ENCODE assay signal across 8 cellular contexts in the genomic region with DNA sequence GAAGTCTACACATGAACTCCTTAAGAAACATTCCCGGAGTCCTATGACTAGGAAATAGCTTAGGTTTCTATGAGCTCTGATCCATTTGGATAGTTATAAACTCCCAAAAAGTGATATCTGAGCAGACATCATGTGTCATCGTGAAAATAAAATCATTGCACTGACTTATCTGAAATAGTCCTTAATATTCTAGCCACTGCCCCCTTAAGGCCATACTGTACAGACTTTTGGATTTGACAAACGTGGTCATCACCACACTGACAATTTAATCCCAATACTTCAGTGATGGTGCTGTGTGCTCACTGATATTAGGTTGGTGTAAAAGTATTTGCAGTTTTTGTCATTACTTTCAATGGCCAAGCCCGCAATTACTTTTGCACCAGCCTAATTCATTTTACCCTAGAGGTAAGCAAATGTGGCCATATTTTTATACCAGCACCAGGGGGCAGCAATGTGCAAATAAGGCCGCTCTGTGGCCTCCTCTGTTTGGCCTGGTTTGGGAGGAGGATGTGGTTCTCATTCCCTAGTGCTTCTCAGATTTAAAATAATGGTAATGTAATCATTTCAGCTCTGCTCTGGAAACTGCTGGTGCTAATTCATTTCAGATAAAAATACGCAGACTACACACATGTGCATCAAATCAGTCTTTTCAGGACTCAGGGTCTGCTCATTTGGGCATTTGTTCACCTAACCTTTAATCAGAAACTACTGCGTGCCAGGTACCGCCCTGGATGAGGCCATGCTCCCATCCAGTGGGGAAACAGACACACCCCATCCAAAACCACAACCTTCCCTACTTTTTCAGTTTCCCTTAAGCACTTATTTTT.
DNase-seq lines count a peak whose midpoint lies in the region; ATAC-seq and TF ChIP-seq lines count a peak whose summit lies in the region.

No MANE protein-coding gene starts in this region.

- H3K9me3 ChIP-seq in colonic mucosa: no peaks in the 10 kb centered on the region
- no peaks in the 10 kb centered on the region for H3K9me3 ChIP-seq in liver (ENCODE audit: control insufficient read depth in 4 of 4, low read length in 3 of 4)

- H3K27ac ChIP-seq in colonic mucosa: no peak overlapping the region
- no peak overlapping the region for H3K27ac ChIP-seq in liver (ENCODE audit: low read depth in 1 of 2, low read length in 2 of 2)

- H3K9ac ChIP-seq in colonic mucosa (ENCODE audit: low read depth in 2 of 2, low read length in 2 of 2) (no peak overlapping the region), liver (ENCODE audit: low read depth in 1 of 2, low read length in 2 of 2) (no peak overlapping the region)

- intact Hi-C loops in colonic mucosa (cut with DNase I): loop anchor here (5.0 kb wide), 1 partner anchor 226 kb away; no protein-coding TSS in a partner anchor

- ATAC-seq in GM18858 (IDR thresholded peaks at IDR 0.05; ENCODE audit: unreplicated experiment) (peak; percentile 81), HG03066 (IDR thresholded peaks at IDR 0.05; ENCODE audit: low read depth, unreplicated experiment) (peak; percentile 80)

- peak; percentile 74 for DNase-seq in AG08396 (ENCODE audit: low spot score)
- DNase-seq in NCI-H446 (lab: John Stamatoyannopoulos, UW): peak; percentile 41 to 79
- peak; percentile 67 to 81 for DNase-seq in activated CD4-positive, alpha-beta T cell treated with anti-CD3 and anti-CD28 coated beads for 4 hours
- DNase-seq in colonic mucosa: peak; percentile 84
- peak; percentile 41 to 59 (median 44) for DNase-seq in stimulated activated CD4-positive, alpha-beta T cell treated with anti-CD3 and anti-CD28 coated beads, TNF-alpha, amount 100 ng/mL, for 4 hours (ENCODE audit: low read depth in 3 of 3)

- TF ChIP-seq RAD21 in liver (IDR thresholded peaks at IDR 0.05): peak; percentile 88 to 91

- H3K4me3 ChIP-seq in colonic mucosa (no peak overlapping the region), liver (ENCODE audit: low read depth in 1 of 3, low read length in 3 of 3) (no peak overlapping the region)

- no peaks in the 10 kb centered on the region for H3K4me1 ChIP-seq in colonic mucosa
- H3K4me1 ChIP-seq in liver (ENCODE audit: control insufficient read depth in 4 of 4, insufficient read depth in 4 of 4, low read length in 3 of 4): no peaks in the 10 kb centered on the region

- TF ChIP-seq CTCF in colonic mucosa (IDR thresholded peaks at IDR 0.05) (peak; percentile 46), liver (IDR thresholded peaks at IDR 0.05; ENCODE audit: low read depth, low read length, missing input control) (peak; percentile 78)

- H3K36me3 ChIP-seq in colonic mucosa (no peaks in the 10 kb centered on the region), liver (ENCODE audit: control insufficient read depth in 4 of 4, insufficient read depth in 3 of 4, low read depth in 1 of 4, low read length in 3 of 4) (no peaks in the 10 kb centered on the region)

- WGBS in liver: 53% methylated on average over 8 of the region's 8 CpGs

- H3K27me3 ChIP-seq in colonic mucosa (no peaks in the 10 kb centered on the region), liver (ENCODE audit: control insufficient read depth in 4 of 4, insufficient read depth in 4 of 4, low read length in 3 of 4) (no peaks in the 10 kb centered on the region)

TF ChIP-seq in liver, 16 proteins besides CTCF, POLR2A, EP300 and RAD21:
- TF ChIP-seq JUND (IDR thresholded peaks at IDR 0.05): no peak
- TF ChIP-seq, protein P1, sequence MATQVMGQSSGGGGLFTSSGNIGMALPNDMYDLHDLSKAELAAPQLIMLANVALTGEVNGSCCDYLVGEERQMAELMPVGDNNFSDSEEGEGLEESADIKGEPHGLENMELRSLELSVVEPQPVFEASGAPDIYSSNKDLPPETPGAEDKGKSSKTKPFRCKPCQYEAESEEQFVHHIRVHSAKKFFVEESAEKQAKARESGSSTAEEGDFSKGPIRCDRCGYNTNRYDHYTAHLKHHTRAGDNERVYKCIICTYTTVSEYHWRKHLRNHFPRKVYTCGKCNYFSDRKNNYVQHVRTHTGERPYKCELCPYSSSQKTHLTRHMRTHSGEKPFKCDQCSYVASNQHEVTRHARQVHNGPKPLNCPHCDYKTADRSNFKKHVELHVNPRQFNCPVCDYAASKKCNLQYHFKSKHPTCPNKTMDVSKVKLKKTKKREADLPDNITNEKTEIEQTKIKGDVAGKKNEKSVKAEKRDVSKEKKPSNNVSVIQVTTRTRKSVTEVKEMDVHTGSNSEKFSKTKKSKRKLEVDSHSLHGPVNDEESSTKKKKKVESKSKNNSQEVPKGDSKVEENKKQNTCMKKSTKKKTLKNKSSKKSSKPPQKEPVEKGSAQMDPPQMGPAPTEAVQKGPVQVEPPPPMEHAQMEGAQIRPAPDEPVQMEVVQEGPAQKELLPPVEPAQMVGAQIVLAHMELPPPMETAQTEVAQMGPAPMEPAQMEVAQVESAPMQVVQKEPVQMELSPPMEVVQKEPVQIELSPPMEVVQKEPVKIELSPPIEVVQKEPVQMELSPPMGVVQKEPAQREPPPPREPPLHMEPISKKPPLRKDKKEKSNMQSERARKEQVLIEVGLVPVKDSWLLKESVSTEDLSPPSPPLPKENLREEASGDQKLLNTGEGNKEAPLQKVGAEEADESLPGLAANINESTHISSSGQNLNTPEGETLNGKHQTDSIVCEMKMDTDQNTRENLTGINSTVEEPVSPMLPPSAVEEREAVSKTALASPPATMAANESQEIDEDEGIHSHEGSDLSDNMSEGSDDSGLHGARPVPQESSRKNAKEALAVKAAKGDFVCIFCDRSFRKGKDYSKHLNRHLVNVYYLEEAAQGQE (IDR thresholded peaks at IDR 0.05): no peak
TF ChIP-seq in liver: peak in this region for 0.
